22 cellular contexts compared by ENCODE assay signal in genomic region chr9:130624154-130624553, GRCh38. TPM values are rescaled to one million over a fixed set of nuclear protein-coding genes. Genes with fewer than 3 reads are reported as not detected.
"Had no signal": no experiment of that assay in that cellular context is flagged by ENCODE, and none has a peak within 500 bp of the region (broad histone marks: within the 10 kb centered on the region; RNA-seq: fewer than 3 reads in every experiment).

No MANE protein-coding gene starts in this region.

- ATAC-seq: activated CD4-positive, CD25-positive, alpha-beta regulatory T cell treated with anti-CD3 and anti-CD28 coated beads, Interleukin-2, amount 50 U/mL, for 24 hours; left ventricle myocardium superior had no signal

- H3K27me3 ChIP-seq: esophagus squamous epithelium, right atrium auricular region, tibial nerve, uterus had no signal

- DNase-seq: activated CD4-positive, alpha-beta T cell treated with anti-CD3 and anti-CD28 coated beads, Interleukin-2, amount 50 U/mL, for 1 hour; activated naive CD8-positive, alpha-beta T cell treated with anti-CD3 and anti-CD28 coated beads, Interleukin-2, amount 10 ng/mL, durations not matched to agents 7 days and 5 days; aorta; cortex of kidney; effector CD4-positive, alpha-beta T cell; esophagus squamous epithelium; hippocampal formation; left ventricle myocardium superior; mesenchymal stem cell; small intestine; stimulated activated CD4-positive, alpha-beta T cell treated with anti-CD3 and anti-CD28 coated beads, Interleukin-4, amount 100 ng/mL, for 4 hours; stimulated activated CD8-positive, alpha-beta memory T cell treated with anti-CD3 and anti-CD28 coated beads, Interleukin-4, amount 100 ng/mL, for 48 hours; stimulated activated naive CD4-positive, alpha-beta T cell treated with Interleukin-2 at 50 U/mL for 16 hours; substantia nigra; uterus had no signal

- H3K4me1 ChIP-seq: esophagus squamous epithelium, tibial nerve, uterus had no signal

- H3K36me3 ChIP-seq: uterus had no signal

- FAIRE-seq: endothelial cell of umbilical vein, small intestine had no signal

- H3K4me3 ChIP-seq: esophagus squamous epithelium, right atrium auricular region, tibial nerve, uterus had no signal

- H3K27ac ChIP-seq: esophagus squamous epithelium, right atrium auricular region, tibial nerve, uterus had no signal

- H3K9me3 ChIP-seq: esophagus squamous epithelium, right atrium auricular region, tibial nerve, uterus had no signal

RNA-seq across cellular contexts. Expression of gene PRDM12, which starts 40.2 kb away (rescaled TPM):
- total RNA-seq: aorta, endothelial cell of umbilical vein, esophagus squamous epithelium, fibroblast of villous mesenchyme, left ventricle myocardium superior, omental fat pad, progenitor cell of endocrine pancreas, right atrium auricular region, tibial nerve, uterus had no signal
- polyA plus RNA-seq: aorta, endothelial cell of umbilical vein had no signal
